In the genomic region with DNA sequence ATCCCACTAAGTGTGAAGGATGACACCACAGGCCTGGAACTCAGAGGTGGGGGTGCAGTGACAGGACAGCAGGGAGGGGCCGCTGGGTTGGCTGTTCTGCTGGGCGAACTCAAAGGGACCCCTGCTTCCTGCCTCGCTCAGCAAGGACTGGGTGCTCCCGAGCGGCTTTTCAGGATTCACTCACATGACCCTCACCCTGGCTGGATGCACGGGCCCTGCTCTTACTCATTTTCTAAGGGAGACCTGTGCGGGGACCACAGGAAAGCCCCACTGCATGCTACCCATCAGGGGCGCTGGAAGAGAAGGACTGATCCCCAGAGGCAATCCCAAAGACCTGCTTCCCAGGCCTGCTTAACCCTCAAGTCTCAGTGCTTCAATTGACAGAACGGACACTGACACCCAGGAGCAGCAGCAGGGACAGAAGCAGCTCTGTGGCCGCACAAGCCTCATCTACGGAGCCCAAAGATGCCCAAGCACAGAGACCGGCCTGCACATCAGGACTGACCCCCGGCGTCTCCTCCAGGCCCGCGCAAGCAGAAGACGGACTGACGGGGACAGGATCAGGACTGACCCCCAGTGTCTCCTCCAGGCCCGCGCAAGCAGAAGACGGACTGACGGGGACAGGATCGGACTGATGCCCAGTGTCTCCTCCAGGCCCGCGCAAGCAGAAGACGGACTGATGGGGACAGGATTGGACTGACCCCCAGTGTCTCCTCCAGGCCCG, we compare ENCODE assay signal across 24 cellular contexts. TPM values are rescaled to one million over a fixed set of nuclear protein-coding genes. Genes with fewer than 3 reads are reported as not detected.
DNase-seq lines count a peak whose midpoint lies in the region; ATAC-seq, FAIRE-seq and TF ChIP-seq lines count a peak whose summit lies in the region.
"Had no signal": no experiment of that assay in that cellular context is flagged by ENCODE, and none has a peak within 500 bp of the region (broad histone marks: within the 10 kb centered on the region; RNA-seq: fewer than 3 reads in every experiment).

No MANE protein-coding gene starts in this region.

- H3K18ac ChIP-seq in neuronal stem cell (ENCODE audit: low read length): no peak overlapping the region

- no peak overlapping the region for H2BK12ac ChIP-seq in neuronal stem cell (ENCODE audit: low read length)

- no peaks in the 10 kb centered on the region for H4K20me1 ChIP-seq in HepG2 (ENCODE audit: insufficient read depth, low read length)

- H3K79me1 ChIP-seq in neuronal stem cell (ENCODE audit: low read depth, low read length): peaks cover 11% of the 10 kb centered on the region

- POLR2A ChIA-PET in HepG2 (lab: Yijun Ruan, JAX): no interaction called here

- no peak overlapping the region for H4K8ac ChIP-seq in neuronal stem cell (ENCODE audit: low read depth, low read length)

- TF ChIP-seq RAD21 in HepG2 (CRISPR knock-in tag; IDR thresholded peaks at IDR 0.05): no peak

- H3K9ac ChIP-seq in HepG2 (ENCODE audit: insufficient read depth, low read depth, low read length) (no peak overlapping the region), neuronal stem cell (ENCODE audit: low read depth, low read length, poor library complexity) (no peak overlapping the region)

- CTCF ChIA-PET in HepG2 (lab: Yijun Ruan, JAX; ENCODE audit: low intra/inter-chr PET ratio, low total read pairs): no interaction called here

- H3K23ac ChIP-seq in neuronal stem cell (ENCODE audit: low read depth, low read length, poor library complexity): no peak overlapping the region

- intact Hi-C loops in HepG2 (cut with micrococcal nuclease; ENCODE audit: unreplicated experiment) (no loop called here), right lobe of liver (cut with DNase I) (no loop called here), sciatic nerve (cut with DNase I) (no loop called here)

- TF ChIP-seq EP300 in HepG2 (IDR thresholded peaks at IDR 0.05; ENCODE audit: low read depth in 2 of 2, low read length in 2 of 2) (no peak), HepG2 (CRISPR knock-in tag; IDR thresholded peaks at IDR 0.05; ENCODE audit: borderline replicate concordance) (no peak)

- H3K4me2 ChIP-seq in HepG2 (ENCODE audit: low read depth, low read length) (no peak overlapping the region), neuronal stem cell (ENCODE audit: insufficient read depth, low read length, poor library complexity, severe bottlenecking) (no peak overlapping the region)
- H3K4me2 ChIP-seq: BLaER1 treated with 17β-estradiol and CSF1 and Interleukin-3, amounts not matched to agents 10 nM and 100 nM had no signal

- H4K91ac ChIP-seq in neuronal stem cell (ENCODE audit: low read depth, low read length, poor library complexity): no peak overlapping the region

- no peak overlapping the region for H2AK5ac ChIP-seq in neuronal stem cell (ENCODE audit: low read depth, low read length)

- H3K14ac ChIP-seq in neuronal stem cell (ENCODE audit: low read length): peak overlapping the region; percentile 8

- H2BK120ac ChIP-seq in neuronal stem cell (ENCODE audit: low read depth, low read length): no peak overlapping the region

- H3K27me3 ChIP-seq in HepG2 (ENCODE audit: control insufficient read depth in 1 of 2, insufficient read depth in 2 of 2, low read length in 2 of 2) (no peaks in the 10 kb centered on the region), right lobe of liver (no peaks in the 10 kb centered on the region), neuronal stem cell (ENCODE audit: control insufficient read depth in 3 of 3, insufficient read depth in 3 of 3, low read depth in 1 of 3, low read length in 3 of 3) (no peaks in the 10 kb centered on the region)
- H3K27me3 ChIP-seq: BLaER1 treated with 17β-estradiol and CSF1 and Interleukin-3, amounts not matched to agents 10 nM and 100 nM had no signal

- no peak overlapping the region for H2BK5ac ChIP-seq in neuronal stem cell (ENCODE audit: low read length)

- TF ChIP-seq POLR2A in HepG2 (IDR thresholded peaks at IDR 0.05; ENCODE audit: insufficient read depth in 1 of 2, low read depth in 2 of 2, low read length in 2 of 2) (no peak), right lobe of liver (IDR thresholded peaks at IDR 0.05) (no peak)

- H3K9me3 ChIP-seq in HepG2 (ENCODE audit: low read length) (no peaks in the 10 kb centered on the region), right lobe of liver (no peaks in the 10 kb centered on the region), neuronal stem cell (replicated peaks in 1 of 2; ENCODE audit: control insufficient read depth in 2 of 2, insufficient read depth in 1 of 2, low read depth in 1 of 2, low read length in 2 of 2) (no peaks in the 10 kb centered on the region)
- H3K9me3 ChIP-seq: BLaER1 treated with 17β-estradiol and CSF1 and Interleukin-3, amounts not matched to agents 10 nM and 100 nM; HAP-1 had no signal

- ATAC-seq in HepG2: no peak
- ATAC-seq in right lobe of liver: no peak
- ATAC-seq in sciatic nerve: no peak
- no peak for ATAC-seq in HG02588 (IDR thresholded peaks at IDR 0.05; ENCODE audit: unreplicated experiment)
- no peak for ATAC-seq in HG03159 (IDR thresholded peaks at IDR 0.05; ENCODE audit: unreplicated experiment)
- ATAC-seq: GM12878 had no signal

- H3K4me3 ChIP-seq in HepG2 (replicated peaks in 1 of 3; ENCODE audit: insufficient read depth in 1 of 3, low read depth in 2 of 3, low read length in 3 of 3): no peak overlapping the region
- H3K4me3 ChIP-seq in right lobe of liver: no peak overlapping the region
- no peak overlapping the region for H3K4me3 ChIP-seq in neuronal stem cell (ENCODE audit: low read length in 2 of 2)
- H3K4me3 ChIP-seq: BLaER1 treated with 17β-estradiol and CSF1 and Interleukin-3, amounts not matched to agents 10 nM and 100 nM; GM12878; HAP-1 had no signal

- H3K27ac ChIP-seq in HepG2 (ENCODE audit: extremely low read length, insufficient read depth, low read length): no peak overlapping the region
- H3K27ac ChIP-seq in right lobe of liver: no peak overlapping the region
- H3K27ac ChIP-seq in neuronal stem cell (replicated peaks; ENCODE audit: low read length): no peak overlapping the region
- H3K27ac ChIP-seq: 22Rv1 had no signal

- peaks cover 34% of the 10 kb centered on the region for H3K79me2 ChIP-seq in HepG2 (ENCODE audit: insufficient read depth, low read length)

- WGBS in HepG2 (ENCODE audit: low lambda C conversion rate): 93% methylated on average over 22 of the region's 27 CpGs
- 97% methylated on average over 6 of the region's 27 CpGs for WGBS in right lobe of liver (ENCODE audit: insufficient coverage, low coverage, low lambda C conversion rate, missing lambda C conversion rate)
- WGBS in neuronal stem cell (ENCODE audit: extremely low coverage in 2 of 2, insufficient read length in 2 of 2, insufficient replicate concordance in 1 of 2), 2 donors: no CpG with 5 or more reads among the region's 27 CpGs

- H2BK15ac ChIP-seq in neuronal stem cell (ENCODE audit: low read length): no peak overlapping the region

- BruUV-seq in HepG2 (replicated peaks; lab: Mats Ljungman, UMichigan): no TSS peak

- in situ Hi-C loops in HepG2 (cut with HindIII; ENCODE audit: extremely low pct_ligation_motif_present, low pct_unique_long_range_greater_than_20kb): no loop called here

- H3K4ac ChIP-seq in neuronal stem cell (ENCODE audit: low read length): no peak overlapping the region

- H3K4me1 ChIP-seq in HepG2 (ENCODE audit: insufficient read depth, low read length) (peaks cover 31% of the 10 kb centered on the region), right lobe of liver (peaks cover 0 to 6% (median 0%) of the 10 kb centered on the region in 4 donors), neuronal stem cell (ENCODE audit: control insufficient read depth in 2 of 2, insufficient read depth in 1 of 2, low read depth in 1 of 2, low read length in 2 of 2) (peaks cover 0 to 4% of the 10 kb centered on the region in 2 donors)

- H3K36me3 ChIP-seq in HepG2 (replicated peaks in 1 of 2; ENCODE audit: control insufficient read depth in 1 of 2, insufficient read depth in 2 of 2, low read length in 2 of 2): peaks cover 26 to 58% of the 10 kb centered on the region in 2 experiments
- H3K36me3 ChIP-seq in right lobe of liver: peaks cover 0 to 25% (median 2%) of the 10 kb centered on the region in 4 donors
- H3K36me3 ChIP-seq in neuronal stem cell (replicated peaks in 1 of 2; ENCODE audit: control insufficient read depth in 2 of 2, insufficient read depth in 2 of 2, low read length in 2 of 2): peaks cover 8 to 49% of the 10 kb centered on the region in 2 donors

- TF ChIP-seq CTCF in HepG2 (CRISPR knock-in tag; IDR thresholded peaks at IDR 0.05) (no peak), right lobe of liver (IDR thresholded peaks at IDR 0.05) (no peak)

- no peak for DNase-seq in HepG2 (ENCODE audit: low spot score)
- DNase-seq in right lobe of liver: no peak
- peak; percentile 39 for DNase-seq in islet precursor cell
- no peak for DNase-seq in neuronal stem cell (ENCODE audit: low spot score)
- DNase-seq in sciatic nerve (ENCODE audit: low spot score): peak; percentile 37
- no peak for DNase-seq in stimulated activated CD4-positive, alpha-beta T cell treated with anti-CD3 and anti-CD28 coated beads, Interleukin-2, amount 100 ng/mL, for 24 hours
- DNase-seq: CD4-positive, alpha-beta T cell; CD8-positive, alpha-beta memory T cell; DMS 273 treated with DMSO at 0.1 percent for 48 hours; DMS79; EL; GDM1; GOT3; HFFc6 had no signal

- FAIRE-seq in HepG2 (lab: Jason Lieb, UNC): no peak
- FAIRE-seq: A204.1, D721Med, GM12878, GM18507, H54 had no signal

- H2AFZ ChIP-seq in HepG2 (ENCODE audit: low read length): no peak overlapping the region
- H2AFZ ChIP-seq in neuronal stem cell (ENCODE audit: low read length): no peak overlapping the region

RNA-seq across cellular contexts. Expression of a gene that starts 29.6 kb away (rescaled TPM):
- 68.2 and 75.7 TPM in 2 replicates for total RNA-seq in HepG2 (2016; rRNA removed; fragmentation: Illumina TruSeq; extraction: Trizol)
- total RNA-seq in HepG2 (2016; cell fraction: cytosol; rRNA removed; fragmentation: Illumina TruSeq; extraction: Trizol; ENCODE audit: low read depth): 133 and 143 TPM in 2 replicates
- total RNA-seq in HepG2 (2016; cell fraction: insoluble cytoplasmic fraction; rRNA removed; fragmentation: Illumina TruSeq; extraction: Trizol): 59.6 and 76.6 TPM in 2 replicates
- total RNA-seq in HepG2 (2016; cell fraction: membrane; rRNA removed; fragmentation: Illumina TruSeq; extraction: Trizol): 167 and 184 TPM in 2 replicates
- 30.7 and 35.8 TPM in 2 replicates for total RNA-seq in HepG2 (2016; cell fraction: nucleus; rRNA removed; fragmentation: Illumina TruSeq; extraction: Trizol)
- 59.7 and 70.2 TPM in 2 replicates for polyA plus RNA-seq in HepG2 (2011; rRNA removed)
- polyA plus RNA-seq in HepG2 (2011; cell fraction: cytosol; rRNA removed): 54.6 and 83.4 TPM in 2 replicates
- polyA plus RNA-seq in HepG2 (2011; cell fraction: nucleus; rRNA removed): 44.5 and 45.2 TPM in 2 replicates
- polyA plus RNA-seq in HepG2 (2012): 52.8 and 71.5 TPM in 2 replicates
- 151 and 156 TPM in 2 replicates for polyA plus RNA-seq in HepG2 (2016; cell fraction: cytosol; fragmentation: Illumina TruSeq; extraction: Trizol; ENCODE audit: low read depth)
- polyA plus RNA-seq in HepG2 (2016; cell fraction: insoluble cytoplasmic fraction; fragmentation: Illumina TruSeq; extraction: Trizol; ENCODE audit: low read depth): 70.7 and 84.7 TPM in 2 replicates
- 183 and 195 TPM in 2 replicates for polyA plus RNA-seq in HepG2 (2016; cell fraction: membrane; fragmentation: Illumina TruSeq; extraction: Trizol; ENCODE audit: low read depth)
- polyA plus RNA-seq in HepG2 (2016; cell fraction: nucleus; fragmentation: Illumina TruSeq; extraction: Trizol; ENCODE audit: insufficient read depth, low read depth): 54.6 and 58.8 TPM in 2 replicates
- 38.3 and 105 TPM in 2 replicates for polyA minus RNA-seq in HepG2 (2011; rRNA and poly(A)+ RNA removed; ENCODE audit: low replicate concordance)
- 40.5 and 45.2 TPM in 2 replicates for polyA minus RNA-seq in HepG2 (2011; cell fraction: cytosol; rRNA and poly(A)+ RNA removed)
- 18.9 and 20.6 TPM in 2 replicates for polyA minus RNA-seq in HepG2 (2011; cell fraction: nucleus; rRNA and poly(A)+ RNA removed)
- 10 to 100 TPM; 22.1 to 39.2 (median 25.0) TPM for total RNA-seq in right lobe of liver
- 54.6 TPM for polyA plus RNA-seq in neuronal stem cell (2013, experiment 1 of 2)
- polyA plus RNA-seq in neuronal stem cell (2013, experiment 2 of 2): 56.0 TPM
- 37.7 TPM for total RNA-seq in sciatic nerve

RNA-seq across cellular contexts. Expression of a gene that starts 30.2 kb away (rescaled TPM):
- total RNA-seq in HepG2 (2016; rRNA removed; fragmentation: Illumina TruSeq; extraction: Trizol) (95.5 and 96.3 TPM in 2 replicates), right lobe of liver (10 to 100 TPM; 20.6 to 49.8 (median 39.3) TPM), sciatic nerve (92.6 TPM)
- 36.7 and 38.3 TPM in 2 replicates for total RNA-seq in HepG2 (2016; cell fraction: cytosol; rRNA removed; fragmentation: Illumina TruSeq; extraction: Trizol; ENCODE audit: low read depth)
- 89.4 and 100 TPM in 2 replicates for total RNA-seq in HepG2 (2016; cell fraction: insoluble cytoplasmic fraction; rRNA removed; fragmentation: Illumina TruSeq; extraction: Trizol)
- 29.3 and 29.5 TPM in 2 replicates for total RNA-seq in HepG2 (2016; cell fraction: membrane; rRNA removed; fragmentation: Illumina TruSeq; extraction: Trizol)
- 81.6 and 83.5 TPM in 2 replicates for total RNA-seq in HepG2 (2016; cell fraction: nucleus; rRNA removed; fragmentation: Illumina TruSeq; extraction: Trizol)
- 239 and 300 TPM in 2 replicates for polyA plus RNA-seq in HepG2 (2011; rRNA removed)
- polyA plus RNA-seq in HepG2 (2011; cell fraction: cytosol; rRNA removed): 143 and 145 TPM in 2 replicates
- polyA plus RNA-seq in HepG2 (2011; cell fraction: nucleus; rRNA removed): 1,044 and 1,316 TPM in 2 replicates
- polyA plus RNA-seq in HepG2 (2012): 190 and 212 TPM in 2 replicates
- 14.7 and 15.7 TPM in 2 replicates for polyA plus RNA-seq in HepG2 (2016; cell fraction: cytosol; fragmentation: Illumina TruSeq; extraction: Trizol; ENCODE audit: low read depth)
- 75.1 and 104 TPM in 2 replicates for polyA plus RNA-seq in HepG2 (2016; cell fraction: insoluble cytoplasmic fraction; fragmentation: Illumina TruSeq; extraction: Trizol; ENCODE audit: low read depth)
- 19.2 and 21.6 TPM in 2 replicates for polyA plus RNA-seq in HepG2 (2016; cell fraction: membrane; fragmentation: Illumina TruSeq; extraction: Trizol; ENCODE audit: low read depth)
- 244 TPM in 2 replicates for polyA plus RNA-seq in HepG2 (2016; cell fraction: nucleus; fragmentation: Illumina TruSeq; extraction: Trizol; ENCODE audit: insufficient read depth, low read depth)
- polyA minus RNA-seq in HepG2 (2011; rRNA and poly(A)+ RNA removed; ENCODE audit: low replicate concordance): 85.8 and 275 TPM in 2 replicates
- 75.1 and 78.1 TPM in 2 replicates for polyA minus RNA-seq in HepG2 (2011; cell fraction: cytosol; rRNA and poly(A)+ RNA removed)
- polyA minus RNA-seq in HepG2 (2011; cell fraction: nucleus; rRNA and poly(A)+ RNA removed): 203 and 244 TPM in 2 replicates
- 64.1 TPM for polyA plus RNA-seq in neuronal stem cell (2013, experiment 1 of 2)
- polyA plus RNA-seq in neuronal stem cell (2013, experiment 2 of 2): 62.1 TPM

RNA-seq across cellular contexts. Expression of a gene that starts 48.8 kb away (rescaled TPM):
- total RNA-seq in HepG2 (2016; rRNA removed; fragmentation: Illumina TruSeq; extraction: Trizol) (30.2 and 35.5 TPM in 2 replicates), right lobe of liver (100 to 1,000 TPM in 3 of 6 experiments, 10 to 100 TPM in 3; 50.1 to 119 (median 90.5) TPM), sciatic nerve (31.1 TPM)
- 22.2 and 23.9 TPM in 2 replicates for total RNA-seq in HepG2 (2016; cell fraction: cytosol; rRNA removed; fragmentation: Illumina TruSeq; extraction: Trizol; ENCODE audit: low read depth)
- total RNA-seq in HepG2 (2016; cell fraction: insoluble cytoplasmic fraction; rRNA removed; fragmentation: Illumina TruSeq; extraction: Trizol): 28.1 and 36.4 TPM in 2 replicates
- 58.8 and 67.3 TPM in 2 replicates for total RNA-seq in HepG2 (2016; cell fraction: membrane; rRNA removed; fragmentation: Illumina TruSeq; extraction: Trizol)
- 18.8 and 20.8 TPM in 2 replicates for total RNA-seq in HepG2 (2016; cell fraction: nucleus; rRNA removed; fragmentation: Illumina TruSeq; extraction: Trizol)
- 39.2 and 58.1 TPM in 2 replicates for polyA plus RNA-seq in HepG2 (2011; rRNA removed)
- polyA plus RNA-seq in HepG2 (2011; cell fraction: cytosol; rRNA removed): 49.3 and 71.9 TPM in 2 replicates
- polyA plus RNA-seq in HepG2 (2011; cell fraction: nucleus; rRNA removed): 101 and 104 TPM in 2 replicates
- polyA plus RNA-seq in HepG2 (2012): 43.9 and 55.3 TPM in 2 replicates
- polyA plus RNA-seq in HepG2 (2016; cell fraction: cytosol; fragmentation: Illumina TruSeq; extraction: Trizol; ENCODE audit: low read depth): 28.1 and 33.7 TPM in 2 replicates
- 37.9 and 46.1 TPM in 2 replicates for polyA plus RNA-seq in HepG2 (2016; cell fraction: insoluble cytoplasmic fraction; fragmentation: Illumina TruSeq; extraction: Trizol; ENCODE audit: low read depth)
- polyA plus RNA-seq in HepG2 (2016; cell fraction: membrane; fragmentation: Illumina TruSeq; extraction: Trizol; ENCODE audit: low read depth): 64.2 and 66.8 TPM in 2 replicates
- 41.2 and 42.5 TPM in 2 replicates for polyA plus RNA-seq in HepG2 (2016; cell fraction: nucleus; fragmentation: Illumina TruSeq; extraction: Trizol; ENCODE audit: insufficient read depth, low read depth)
- polyA minus RNA-seq in HepG2 (2011; rRNA and poly(A)+ RNA removed; ENCODE audit: low replicate concordance): 10.1 and 74.6 TPM in 2 replicates
- polyA minus RNA-seq in HepG2 (2011; cell fraction: cytosol; rRNA and poly(A)+ RNA removed): 39.7 and 41.5 TPM in 2 replicates
- 9.9 and 12.7 TPM in 2 replicates for polyA minus RNA-seq in HepG2 (2011; cell fraction: nucleus; rRNA and poly(A)+ RNA removed)
- 5.1 TPM for polyA plus RNA-seq in neuronal stem cell (2013, experiment 1 of 2)
- polyA plus RNA-seq in neuronal stem cell (2013, experiment 2 of 2): 4.7 TPM
- total RNA-seq: CD4-positive, alpha-beta T cell; CD8-positive, alpha-beta memory T cell had no signal
- polyA plus RNA-seq: CD8-positive, alpha-beta memory T cell had no signal

Comparison
In these comparisons a context has a peak if more than half of its experiments do, and no peak if none do; other contexts are left out.
1. DNase-seq: peak in islet precursor cell (single experiment) and sciatic nerve (single experiment); none in HepG2 (single experiment), right lobe of liver (0 of 3), neuronal stem cell (single experiment) and stimulated activated CD4-positive, alpha-beta T cell treated with anti-CD3 and anti-CD28 coated beads, Interleukin-2, amount 100 ng/mL, for 24 hours (0 of 2).